25 cellular contexts compared by ENCODE assay signal in the genomic region with DNA sequence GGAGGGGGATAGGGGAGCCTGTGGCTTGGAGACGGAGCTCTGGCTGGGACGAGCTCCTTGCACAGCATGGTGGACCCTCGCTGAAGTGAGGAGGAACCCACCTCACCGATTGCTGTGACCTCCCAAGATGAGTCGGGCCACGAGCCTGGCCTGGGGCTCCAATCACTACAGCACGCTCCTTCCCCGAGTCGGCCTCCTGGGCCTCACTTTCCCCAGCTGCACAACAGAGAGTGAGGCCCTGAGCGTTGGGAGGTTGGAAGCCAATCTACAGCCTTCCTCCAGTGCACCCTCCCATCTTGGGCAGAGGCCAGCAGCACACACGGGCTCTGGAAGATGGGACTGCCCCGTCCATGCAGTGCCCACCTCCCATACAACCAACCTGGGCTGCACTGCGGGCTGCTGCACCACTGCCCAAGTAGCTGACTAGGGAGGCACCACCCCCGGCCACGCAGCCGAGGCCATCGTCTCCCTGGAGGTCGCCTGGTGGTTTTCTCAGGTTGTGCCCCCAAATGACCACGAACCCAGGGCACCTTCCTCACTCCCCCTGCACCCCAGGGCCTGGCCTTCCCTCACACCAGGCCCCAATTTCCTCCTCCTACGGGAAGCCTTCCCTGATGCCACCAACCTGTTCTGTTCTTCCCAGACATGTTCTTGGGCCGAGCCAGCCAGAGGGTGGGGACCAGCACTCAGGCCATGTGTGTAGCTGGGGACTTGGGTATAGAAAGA.
DNase-seq lines count a peak whose midpoint lies in the region; ATAC-seq and TF ChIP-seq lines count a peak whose summit lies in the region.
"Had no signal": no experiment of that assay in that cellular context is flagged by ENCODE, and none has a peak within 500 bp of the region (broad histone marks: within the 10 kb centered on the region; RNA-seq: fewer than 3 reads in every experiment).

No MANE protein-coding gene starts in this region.

- H3K9me3 ChIP-seq in BLaER1 (no peaks in the 10 kb centered on the region), neuronal stem cell (replicated peaks in 1 of 2; ENCODE audit: control insufficient read depth in 2 of 2, insufficient read depth in 1 of 2, low read depth in 1 of 2, low read length in 2 of 2) (no peaks in the 10 kb centered on the region)
- H3K9me3 ChIP-seq: breast epithelium, colonic mucosa, heart left ventricle, neutrophil, psoas muscle had no signal

- H3K4me3 Mint-ChIP-seq in chondrocyte (ENCODE audit: unreplicated experiment) = no peak overlapping the region
- H3K4me3 Mint-ChIP-seq: activated T-helper 17 cell treated with anti-CD3 and anti-CD28 coated beads, Interleukin-2, amount 50 U/mL, for 72 hours; CD8-positive, alpha-beta memory T cell; effector memory CD8-positive, alpha-beta T cell had no signal

- peak overlapping the region; percentile 58 for H2BK12ac ChIP-seq in neuronal stem cell (ENCODE audit: low read length)

- no peak overlapping the region for H3K27ac Mint-ChIP-seq in chondrocyte (ENCODE audit: unreplicated experiment)
- H3K27ac Mint-ChIP-seq: activated naive CD4-positive, alpha-beta T cell treated with anti-CD3 and anti-CD28 coated beads, Interleukin-2, amount 50 U/mL, for 72 hours; activated T-helper 17 cell treated with anti-CD3 and anti-CD28 coated beads, Interleukin-2, amount 50 U/mL, for 72 hours; CD8-positive, alpha-beta memory T cell had no signal

- H3K4me1 Mint-ChIP-seq in chondrocyte (ENCODE audit: low read depth) = no peaks in the 10 kb centered on the region
- H3K4me1 Mint-ChIP-seq: CD8-positive, alpha-beta memory T cell had no signal

- peak overlapping the region; percentile 65 for H2BK120ac ChIP-seq in neuronal stem cell (ENCODE audit: low read depth, low read length)

- no peak for TF ChIP-seq CTCF in chondrocyte (IDR thresholded peaks at IDR 0.05)

- peak overlapping the region; percentile 21 for H3K14ac ChIP-seq in neuronal stem cell (ENCODE audit: low read length)

- H3K4me3 ChIP-seq in BLaER1 (no peak overlapping the region), neuronal stem cell (ENCODE audit: low read length in 2 of 2) (no peak overlapping the region)
- H3K4me3 ChIP-seq: breast epithelium, colonic mucosa, heart left ventricle, psoas muscle had no signal

- no peak overlapping the region for H4K8ac ChIP-seq in neuronal stem cell (ENCODE audit: low read depth, low read length)

- peak overlapping the region; percentile 89 for H2BK15ac ChIP-seq in neuronal stem cell (ENCODE audit: low read length)

- no peaks in the 10 kb centered on the region for H3K9me3 Mint-ChIP-seq in chondrocyte (ENCODE audit: low read depth)
- H3K9me3 Mint-ChIP-seq: activated naive CD4-positive, alpha-beta T cell treated with anti-CD3 and anti-CD28 coated beads, Interleukin-2, amount 50 U/mL, for 72 hours; activated T-helper 17 cell treated with anti-CD3 and anti-CD28 coated beads, Interleukin-2, amount 50 U/mL, for 72 hours; CD8-positive, alpha-beta memory T cell; effector memory CD8-positive, alpha-beta T cell had no signal

- peak overlapping the region; percentile 53 for H3K4me2 ChIP-seq in BLaER1
- no peak overlapping the region for H3K4me2 ChIP-seq in neuronal stem cell (ENCODE audit: insufficient read depth, low read length, poor library complexity, severe bottlenecking)

- ATAC-seq in activated CD4-positive, CD25-positive, alpha-beta regulatory T cell treated with anti-CD3 and anti-CD28 coated beads, Interleukin-2, amount 50 U/mL, for 24 hours = no peak
- ATAC-seq: activated naive CD4-positive, alpha-beta T cell treated with anti-CD3 and anti-CD28 coated beads, Interleukin-2, amount 50 U/mL, for 72 hours; activated T-helper 17 cell treated with anti-CD3 and anti-CD28 coated beads, Interleukin-2, amount 50 U/mL, for 72 hours; effector memory CD8-positive, alpha-beta T cell; heart left ventricle; psoas muscle had no signal

- H3K27me3 ChIP-seq in BLaER1 (no peaks in the 10 kb centered on the region), neuronal stem cell (ENCODE audit: control insufficient read depth in 3 of 3, insufficient read depth in 3 of 3, low read depth in 1 of 3, low read length in 3 of 3) (peaks cover 0 to 16% (median 0%) of the 10 kb centered on the region in 3 experiments)
- H3K27me3 ChIP-seq: colonic mucosa, heart left ventricle, neutrophil had no signal

- H3K27me3 Mint-ChIP-seq in chondrocyte (ENCODE audit: low read depth) = peaks cover 14% of the 10 kb centered on the region

- peak; percentile 11 for DNase-seq in activated CD4-positive, CD25-positive, alpha-beta regulatory T cell treated with anti-CD3 and anti-CD28 coated beads, Interleukin-2, amount 50 U/mL, for 72 hours
- DNase-seq in chondrocyte (ENCODE audit: low spot score) (peak; percentile 91), neuronal stem cell (ENCODE audit: low spot score) (no peak), NCI-H748 treated with DMSO at 0.1 percent for 48 hours (lab: John Stamatoyannopoulos, UW) (no peak), caudate nucleus (lab: John Stamatoyannopoulos, UW) (no peak), hypothalamus (lab: John Stamatoyannopoulos, UW) (no peak)
- DNase-seq: activated CD4-positive, alpha-beta T cell treated with anti-CD3 and anti-CD28 coated beads for 1 hour; CD8-positive, alpha-beta memory T cell; colonic mucosa; DMS153; effector memory CD8-positive, alpha-beta T cell; foreskin fibroblast; mesendoderm; NCI-H1105; NCI-H187 treated with DMSO at 0.1 percent for 48 hours; NCI-H524 treated with DMSO at 0.1 percent for 48 hours; psoas muscle; stimulated activated naive CD4-positive, alpha-beta T cell had no signal

- no peak overlapping the region for H3K9ac ChIP-seq in BLaER1
- H3K9ac ChIP-seq in neuronal stem cell (ENCODE audit: low read depth, low read length, poor library complexity) = no peak overlapping the region

- no CpG with 5 or more reads among the region's 21 CpGs for WGBS in neuronal stem cell (ENCODE audit: extremely low coverage in 2 of 2, insufficient read length in 2 of 2, insufficient replicate concordance in 1 of 2), 2 donors

- peak overlapping the region; percentile 84 for H3K18ac ChIP-seq in neuronal stem cell (ENCODE audit: low read length)

- no peak overlapping the region for H3K4ac ChIP-seq in neuronal stem cell (ENCODE audit: low read length)

- H3K23ac ChIP-seq in neuronal stem cell (ENCODE audit: low read depth, low read length, poor library complexity) = peak overlapping the region; percentile 52

- no peaks in the 10 kb centered on the region for H3K36me3 Mint-ChIP-seq in chondrocyte (ENCODE audit: low read depth)
- H3K36me3 Mint-ChIP-seq: activated naive CD4-positive, alpha-beta T cell treated with anti-CD3 and anti-CD28 coated beads, Interleukin-2, amount 50 U/mL, for 72 hours; CD8-positive, alpha-beta memory T cell had no signal

- H4K20me1 ChIP-seq in BLaER1 = no peaks in the 10 kb centered on the region

- peak overlapping the region; percentile 53 for H4K91ac ChIP-seq in neuronal stem cell (ENCODE audit: low read depth, low read length, poor library complexity)

- no peak overlapping the region for H2AFZ ChIP-seq in neuronal stem cell (ENCODE audit: low read length)

- no peaks in the 10 kb centered on the region for H3K36me3 ChIP-seq in BLaER1
- no peaks in the 10 kb centered on the region for H3K36me3 ChIP-seq in neuronal stem cell (replicated peaks in 1 of 2; ENCODE audit: control insufficient read depth in 2 of 2, insufficient read depth in 2 of 2, low read length in 2 of 2)
- H3K36me3 ChIP-seq: breast epithelium, colonic mucosa, heart left ventricle, neutrophil had no signal

- H2AK5ac ChIP-seq in neuronal stem cell (ENCODE audit: low read depth, low read length) = peak overlapping the region; percentile 100

- no peaks in the 10 kb centered on the region for H3K79me1 ChIP-seq in neuronal stem cell (ENCODE audit: low read depth, low read length)

- H2BK5ac ChIP-seq in neuronal stem cell (ENCODE audit: low read length) = peak overlapping the region; percentile 42

- H3K4me1 ChIP-seq in BLaER1 (peaks cover 81% of the 10 kb centered on the region), neuronal stem cell (ENCODE audit: control insufficient read depth in 2 of 2, insufficient read depth in 1 of 2, low read depth in 1 of 2, low read length in 2 of 2) (peaks cover 0 to 24% of the 10 kb centered on the region in 2 donors)
- H3K4me1 ChIP-seq: breast epithelium, colonic mucosa, psoas muscle had no signal

- H3K27ac ChIP-seq in BLaER1 = 0 out of 2 replicates have a peak overlapping the region, but pooled peaks have one; percentile 9
- no peak overlapping the region for H3K27ac ChIP-seq in neuronal stem cell (replicated peaks; ENCODE audit: low read length)
- H3K27ac ChIP-seq in caudate nucleus (ENCODE audit: low read depth, low read length) = no peak overlapping the region
- H3K27ac ChIP-seq: breast epithelium, colonic mucosa, heart left ventricle, neutrophil, psoas muscle had no signal

Comparison
In these comparisons a context has a peak if more than half of its experiments do, and no peak if none do; other contexts are left out.
1. DNase-seq: peak in activated CD4-positive, CD25-positive, alpha-beta regulatory T cell treated with anti-CD3 and anti-CD28 coated beads, Interleukin-2, amount 50 U/mL, for 72 hours (single experiment) and chondrocyte (single experiment); none in neuronal stem cell (single experiment), NCI-H748 treated with DMSO at 0.1 percent for 48 hours (single experiment), caudate nucleus (0 of 61) and hypothalamus (0 of 51).